8 cellular contexts compared by ENCODE assay signal in the genomic region with DNA sequence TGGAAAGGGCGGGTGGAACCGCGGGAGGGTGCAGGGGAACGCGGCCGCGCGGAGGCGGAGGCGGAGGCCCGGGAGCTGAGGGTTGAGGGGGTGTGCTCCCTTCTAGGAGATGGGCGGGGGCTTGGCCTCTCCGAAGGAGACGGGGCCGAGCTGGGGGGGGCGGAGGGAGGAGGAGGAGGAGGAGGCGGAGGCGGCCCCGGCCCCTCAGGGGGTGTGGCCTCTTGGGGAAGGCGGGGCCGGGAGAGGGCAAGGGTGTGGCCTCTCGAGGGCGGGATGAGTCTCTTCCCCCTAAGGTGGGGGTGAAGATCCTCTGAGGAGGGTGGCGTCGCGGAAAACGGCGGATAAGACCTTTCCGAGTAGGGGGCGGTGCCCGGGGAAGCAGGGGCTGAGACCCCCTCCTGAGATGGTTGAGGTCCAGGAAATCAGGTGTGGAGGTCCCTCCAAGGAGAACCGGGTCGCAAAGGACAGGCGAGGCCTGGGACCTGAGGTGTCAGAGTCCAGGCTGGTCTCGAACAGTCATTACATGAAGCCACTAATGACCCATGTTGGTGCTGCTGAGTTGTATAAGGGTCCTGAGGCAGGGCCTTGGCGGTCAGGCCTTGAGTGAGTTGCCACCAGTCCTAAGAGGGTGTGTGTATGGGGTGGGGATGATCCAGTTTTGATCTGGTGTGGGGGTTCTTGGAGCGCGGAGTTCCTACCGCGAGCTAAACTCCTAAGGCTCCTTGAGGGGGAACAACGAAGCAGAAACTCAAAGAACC. TPM values are rescaled to one million over a fixed set of nuclear protein-coding genes. Genes with fewer than 3 reads are reported as not detected.
DNase-seq lines count a peak whose midpoint lies in the region; ATAC-seq and TF ChIP-seq lines count a peak whose summit lies in the region.

No MANE protein-coding gene starts in this region.

- H3K27me3 ChIP-seq in CD4-positive, alpha-beta memory T cell (ENCODE audit: insufficient read depth, low read length) = no peaks in the 10 kb centered on the region
- H3K27me3 ChIP-seq in HL-60 (ENCODE audit: insufficient read depth, poor library complexity, severe bottlenecking) = no peaks in the 10 kb centered on the region

- peak; percentile 40 for ATAC-seq in GM19463 (IDR thresholded peaks at IDR 0.05; ENCODE audit: unreplicated experiment)
- ATAC-seq in natural killer cell treated with Interleukin-12 subunit alpha and Interleukin-12 subunit beta and Interleukin-15 and Interleukin-18, amount 100 ng/mL, for 72 hours = peak; percentile 80 to 82

- H3K4me3 Mint-ChIP-seq in CD4-positive, alpha-beta memory T cell = peak overlapping the region; percentile 93 to 99 (median 98)
- peak overlapping the region; percentile 98 for H3K4me3 Mint-ChIP-seq in activated T-helper 2 cell treated with anti-CD3 and anti-CD28 coated beads, Interferon-gamma antibody, Interleukin-2, Interleukin-4, amounts not matched to agents 10 μg/mL and 5 μg/mL and 100 μg/mL, durations not matched to agents 14 hours and 24 hours and 36 hours (ENCODE audit: low read depth)
- peak overlapping the region; percentile 99 for H3K4me3 Mint-ChIP-seq in natural killer cell treated with Interleukin-12 subunit alpha and Interleukin-12 subunit beta and Interleukin-15 and Interleukin-18, amount 100 ng/mL, for 72 hours
- H3K4me3 Mint-ChIP-seq in stimulated activated naive CD8-positive, alpha-beta T cell treated with anti-CD3 and anti-CD28 coated beads, Interleukin-15, Interleukin-2, amounts not matched to agents 100 ng/mL and 50 ng/mL, for 24 hours = peak overlapping the region; percentile 94

- peak; percentile 82 to 90 (median 84) for DNase-seq in CD4-positive, alpha-beta memory T cell
- DNase-seq in HL-60 (ENCODE audit: low read depth in 1 of 2, low spot score in 1 of 2) = peak; percentile 77 to 89
- DNase-seq in RKO (ENCODE audit: low spot score) = peak; percentile 81
- peak; percentile 86 for DNase-seq in activated T-helper 2 cell treated with anti-CD3 and anti-CD28 coated beads, Interferon-gamma antibody, Interleukin-2, Interleukin-4, amounts not matched to agents 10 μg/mL and 5 μg/mL and 100 μg/mL, durations not matched to agents 14 hours and 24 hours and 36 hours (ENCODE audit: low spot score)
- peak; percentile 85 for DNase-seq in fibroblast of peridontal ligament (ENCODE audit: extremely low read depth)
- peak; percentile 91 for DNase-seq in natural killer cell treated with Interleukin-12 subunit alpha and Interleukin-12 subunit beta and Interleukin-15 and Interleukin-18, amount 100 ng/mL, for 72 hours (ENCODE audit: low spot score)

- no peaks in the 10 kb centered on the region for H3K9me3 ChIP-seq in CD4-positive, alpha-beta memory T cell (ENCODE audit: control insufficient read depth in 1 of 2, low read length in 2 of 2)

- no peak for TF ChIP-seq CTCF in HL-60 (IDR thresholded peaks at IDR 0.05; ENCODE audit: insufficient read depth, low read length)

- H3K27me3 Mint-ChIP-seq in CD4-positive, alpha-beta memory T cell = no peaks in the 10 kb centered on the region
- no peaks in the 10 kb centered on the region for H3K27me3 Mint-ChIP-seq in activated T-helper 2 cell treated with anti-CD3 and anti-CD28 coated beads, Interferon-gamma antibody, Interleukin-2, Interleukin-4, amounts not matched to agents 10 μg/mL and 5 μg/mL and 100 μg/mL, durations not matched to agents 14 hours and 24 hours and 36 hours (ENCODE audit: low read depth)
- H3K27me3 Mint-ChIP-seq in natural killer cell treated with Interleukin-12 subunit alpha and Interleukin-12 subunit beta and Interleukin-15 and Interleukin-18, amount 100 ng/mL, for 72 hours = no peaks in the 10 kb centered on the region
- no peaks in the 10 kb centered on the region for H3K27me3 Mint-ChIP-seq in stimulated activated naive CD8-positive, alpha-beta T cell treated with anti-CD3 and anti-CD28 coated beads, Interleukin-15, Interleukin-2, amounts not matched to agents 100 ng/mL and 50 ng/mL, for 24 hours

- peaks cover 20% of the 10 kb centered on the region for H3K4me1 ChIP-seq in CD4-positive, alpha-beta memory T cell (ENCODE audit: insufficient read depth, low read length)

- peak overlapping the region; percentile 95 to 100 (median 99) for H3K27ac Mint-ChIP-seq in CD4-positive, alpha-beta memory T cell
- H3K27ac Mint-ChIP-seq in activated T-helper 2 cell treated with anti-CD3 and anti-CD28 coated beads, Interferon-gamma antibody, Interleukin-2, Interleukin-4, amounts not matched to agents 10 μg/mL and 5 μg/mL and 100 μg/mL, durations not matched to agents 14 hours and 24 hours and 36 hours = peak overlapping the region; percentile 99
- H3K27ac Mint-ChIP-seq in natural killer cell treated with Interleukin-12 subunit alpha and Interleukin-12 subunit beta and Interleukin-15 and Interleukin-18, amount 100 ng/mL, for 72 hours = peak overlapping the region; percentile 99 to 100
- peak overlapping the region; percentile 97 for H3K27ac Mint-ChIP-seq in stimulated activated naive CD8-positive, alpha-beta T cell treated with anti-CD3 and anti-CD28 coated beads, Interleukin-15, Interleukin-2, amounts not matched to agents 100 ng/mL and 50 ng/mL, for 24 hours

- peaks cover 0 to 2% (median 0%) of the 10 kb centered on the region in 8 donors for H3K9me3 Mint-ChIP-seq in CD4-positive, alpha-beta memory T cell
- H3K9me3 Mint-ChIP-seq in activated T-helper 2 cell treated with anti-CD3 and anti-CD28 coated beads, Interferon-gamma antibody, Interleukin-2, Interleukin-4, amounts not matched to agents 10 μg/mL and 5 μg/mL and 100 μg/mL, durations not matched to agents 14 hours and 24 hours and 36 hours = no peaks in the 10 kb centered on the region
- no peaks in the 10 kb centered on the region for H3K9me3 Mint-ChIP-seq in natural killer cell treated with Interleukin-12 subunit alpha and Interleukin-12 subunit beta and Interleukin-15 and Interleukin-18, amount 100 ng/mL, for 72 hours
- H3K9me3 Mint-ChIP-seq in stimulated activated naive CD8-positive, alpha-beta T cell treated with anti-CD3 and anti-CD28 coated beads, Interleukin-15, Interleukin-2, amounts not matched to agents 100 ng/mL and 50 ng/mL, for 24 hours = no peaks in the 10 kb centered on the region

- H3K36me3 ChIP-seq in CD4-positive, alpha-beta memory T cell (ENCODE audit: insufficient read depth, low read length) = peaks cover 17% of the 10 kb centered on the region

- peak overlapping the region; percentile 87 for H3K27ac ChIP-seq in CD4-positive, alpha-beta memory T cell (ENCODE audit: low read depth, low read length)
- H3K27ac ChIP-seq in HL-60 (replicated peaks) = peak overlapping the region; percentile 89

- peak overlapping the region; percentile 81 to 97 for H3K4me3 ChIP-seq in CD4-positive, alpha-beta memory T cell (ENCODE audit: low read length in 2 of 2)
- H3K4me3 ChIP-seq in HL-60 (replicated peaks; ENCODE audit: insufficient read depth, low read length) = peak overlapping the region; percentile 69

- POLR2A ChIA-PET in CD4-positive, alpha-beta memory T cell (lab: Charles Lee; ENCODE audit: partially characterized antibody) = interaction anchor here (0.8 to 22.1 kb wide), 22 partner anchors 11 to 462 kb away, joined by 3 to 629 read pairs (median 4); a partner anchor contains a TSS

- H3K4me1 Mint-ChIP-seq in CD4-positive, alpha-beta memory T cell = peaks cover 15 to 37% (median 24%) of the 10 kb centered on the region in 4 donors
- H3K4me1 Mint-ChIP-seq in activated T-helper 2 cell treated with anti-CD3 and anti-CD28 coated beads, Interferon-gamma antibody, Interleukin-2, Interleukin-4, amounts not matched to agents 10 μg/mL and 5 μg/mL and 100 μg/mL, durations not matched to agents 14 hours and 24 hours and 36 hours (ENCODE audit: low read depth) = peaks cover 15% of the 10 kb centered on the region
- H3K4me1 Mint-ChIP-seq in natural killer cell treated with Interleukin-12 subunit alpha and Interleukin-12 subunit beta and Interleukin-15 and Interleukin-18, amount 100 ng/mL, for 72 hours (ENCODE audit: low read depth in 2 of 2) = peaks cover 24 to 26% of the 10 kb centered on the region in 2 donors
- peaks cover 25% of the 10 kb centered on the region for H3K4me1 Mint-ChIP-seq in stimulated activated naive CD8-positive, alpha-beta T cell treated with anti-CD3 and anti-CD28 coated beads, Interleukin-15, Interleukin-2, amounts not matched to agents 100 ng/mL and 50 ng/mL, for 24 hours (ENCODE audit: low read depth)

- intact Hi-C loops in CD4-positive, alpha-beta memory T cell (cut with micrococcal nuclease) = loop anchor here (1.0 to 5.0 kb wide), 5 partner anchors 13 to 321 kb away; a partner anchor contains a TSS
- intact Hi-C loops in activated T-helper 2 cell treated with anti-CD3 and anti-CD28 coated beads, Interferon-gamma antibody, Interleukin-2, Interleukin-4, amounts not matched to agents 10 μg/mL and 5 μg/mL and 100 μg/mL, durations not matched to agents 14 hours and 24 hours and 36 hours (cut with micrococcal nuclease) = loop anchor here (1.0 kb wide), 3 partner anchors 13 to 86 kb away; a partner anchor contains a TSS

- CTCF ChIA-PET in CD4-positive, alpha-beta memory T cell (lab: Charles Lee; ENCODE audit: partially characterized antibody) = interaction anchor here (0.8 to 10.3 kb wide), 11 partner anchors 13 to 441 kb away, joined by 3 to 173 read pairs (median 4); a partner anchor contains a TSS

- H3K36me3 Mint-ChIP-seq in CD4-positive, alpha-beta memory T cell = peaks cover 0 to 28% of the 10 kb centered on the region in 2 donors
- peaks cover 25% of the 10 kb centered on the region for H3K36me3 Mint-ChIP-seq in activated T-helper 2 cell treated with anti-CD3 and anti-CD28 coated beads, Interferon-gamma antibody, Interleukin-2, Interleukin-4, amounts not matched to agents 10 μg/mL and 5 μg/mL and 100 μg/mL, durations not matched to agents 14 hours and 24 hours and 36 hours (ENCODE audit: low read depth)
- no peaks in the 10 kb centered on the region for H3K36me3 Mint-ChIP-seq in natural killer cell treated with Interleukin-12 subunit alpha and Interleukin-12 subunit beta and Interleukin-15 and Interleukin-18, amount 100 ng/mL, for 72 hours
- H3K36me3 Mint-ChIP-seq in stimulated activated naive CD8-positive, alpha-beta T cell treated with anti-CD3 and anti-CD28 coated beads, Interleukin-15, Interleukin-2, amounts not matched to agents 100 ng/mL and 50 ng/mL, for 24 hours (ENCODE audit: low read depth) = peaks cover 19% of the 10 kb centered on the region

RNA-seq across cellular contexts. Expression of a gene that starts 0.8 kb away (rescaled TPM):
- 100 to 1,000 TPM; 287 to 295 TPM for total RNA-seq in CD4-positive, alpha-beta memory T cell
- 100 to 1,000 TPM; 105 to 143 TPM for polyA plus RNA-seq in CD4-positive, alpha-beta memory T cell
- 161 and 167 TPM in 2 replicates for total RNA-seq in activated T-helper 2 cell treated with anti-CD3 and anti-CD28 coated beads, Interferon-gamma antibody, Interleukin-2, Interleukin-4, amounts not matched to agents 10 μg/mL and 5 μg/mL and 100 μg/mL, durations not matched to agents 14 hours and 24 hours and 36 hours
- total RNA-seq in natural killer cell treated with Interleukin-12 subunit alpha and Interleukin-12 subunit beta and Interleukin-15 and Interleukin-18, amount 100 ng/mL, for 72 hours = 100 to 1,000 TPM; 128 to 222 TPM

RNA-seq across cellular contexts. Expression of a gene that starts 10.4 kb away (rescaled TPM):
- total RNA-seq in CD4-positive, alpha-beta memory T cell = 10 to 100 TPM; 31.2 to 32.8 TPM
- polyA plus RNA-seq in CD4-positive, alpha-beta memory T cell = 10 to 100 TPM; 32.2 to 41.3 TPM
- total RNA-seq in activated T-helper 2 cell treated with anti-CD3 and anti-CD28 coated beads, Interferon-gamma antibody, Interleukin-2, Interleukin-4, amounts not matched to agents 10 μg/mL and 5 μg/mL and 100 μg/mL, durations not matched to agents 14 hours and 24 hours and 36 hours = 30.4 and 30.5 TPM in 2 replicates
- total RNA-seq in natural killer cell treated with Interleukin-12 subunit alpha and Interleukin-12 subunit beta and Interleukin-15 and Interleukin-18, amount 100 ng/mL, for 72 hours = 10 to 100 TPM; 20.6 to 24.2 TPM

RNA-seq across cellular contexts. Expression of a gene that starts 14.0 kb away (rescaled TPM):
- total RNA-seq in CD4-positive, alpha-beta memory T cell = 10 to 100 TPM; 77.9 to 85.7 TPM
- polyA plus RNA-seq in CD4-positive, alpha-beta memory T cell = 100 to 1,000 TPM; 145 to 169 TPM
- total RNA-seq in activated T-helper 2 cell treated with anti-CD3 and anti-CD28 coated beads, Interferon-gamma antibody, Interleukin-2, Interleukin-4, amounts not matched to agents 10 μg/mL and 5 μg/mL and 100 μg/mL, durations not matched to agents 14 hours and 24 hours and 36 hours = 118 and 120 TPM in 2 replicates
- 100 to 1,000 TPM in 1 of 2 donors, 10 to 100 TPM in 1; 91.4 to 106 TPM for total RNA-seq in natural killer cell treated with Interleukin-12 subunit alpha and Interleukin-12 subunit beta and Interleukin-15 and Interleukin-18, amount 100 ng/mL, for 72 hours

RNA-seq across cellular contexts. Expression of a gene that starts 17.9 kb away (rescaled TPM):
- total RNA-seq in CD4-positive, alpha-beta memory T cell = 10 to 100 TPM; 79.3 to 87.3 TPM
- 10 to 100 TPM; 29.7 to 32.8 TPM for polyA plus RNA-seq in CD4-positive, alpha-beta memory T cell
- total RNA-seq in activated T-helper 2 cell treated with anti-CD3 and anti-CD28 coated beads, Interferon-gamma antibody, Interleukin-2, Interleukin-4, amounts not matched to agents 10 μg/mL and 5 μg/mL and 100 μg/mL, durations not matched to agents 14 hours and 24 hours and 36 hours = 37.8 and 39.1 TPM in 2 replicates
- 10 to 100 TPM; 23.2 to 34.7 TPM for total RNA-seq in natural killer cell treated with Interleukin-12 subunit alpha and Interleukin-12 subunit beta and Interleukin-15 and Interleukin-18, amount 100 ng/mL, for 72 hours

RNA-seq across cellular contexts. Expression of a gene that starts 21.2 kb away (rescaled TPM):
- 10 to 100 TPM; 87.5 to 89.6 TPM for total RNA-seq in CD4-positive, alpha-beta memory T cell
- polyA plus RNA-seq in CD4-positive, alpha-beta memory T cell = 10 to 100 TPM; 82.9 to 87.5 TPM
- total RNA-seq in activated T-helper 2 cell treated with anti-CD3 and anti-CD28 coated beads, Interferon-gamma antibody, Interleukin-2, Interleukin-4, amounts not matched to agents 10 μg/mL and 5 μg/mL and 100 μg/mL, durations not matched to agents 14 hours and 24 hours and 36 hours = 412 and 416 TPM in 2 replicates
- total RNA-seq in natural killer cell treated with Interleukin-12 subunit alpha and Interleukin-12 subunit beta and Interleukin-15 and Interleukin-18, amount 100 ng/mL, for 72 hours = 100 to 1,000 TPM; 198 to 454 TPM

Comparison
In these comparisons a context has a peak if more than half of its experiments do, and no peak if none do; other contexts are left out.
1. Peak in every context shown above with its lines: DNase-seq, ATAC-seq, H3K4me3 ChIP-seq and H3K27ac ChIP-seq.